ENCODE assay signal across 11 cellular contexts in the genomic region with DNA sequence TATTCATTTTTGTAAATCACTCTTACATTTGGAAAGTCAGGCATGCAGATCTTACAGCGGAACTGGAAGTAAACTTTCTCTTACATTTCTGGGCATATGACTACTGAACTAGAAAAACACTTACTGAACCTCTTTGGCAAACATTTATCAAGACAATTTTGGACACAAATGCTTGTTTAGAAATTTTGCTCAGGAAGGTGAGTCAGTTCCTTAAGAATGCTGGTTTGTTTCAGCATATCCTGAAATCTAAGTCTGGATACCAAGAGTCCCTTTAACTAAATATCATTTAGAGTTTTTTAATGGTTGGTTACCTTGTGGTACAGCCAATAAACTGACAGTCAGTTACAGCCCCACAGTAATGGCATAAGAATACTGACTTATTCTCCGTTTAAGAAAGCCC. TPM values are rescaled to one million over a fixed set of nuclear protein-coding genes. Genes with fewer than 3 reads are reported as not detected.
A peak's percentile ranks its signal among the peaks of the same experiment; 100 is the strongest.
DNase-seq lines count a peak whose midpoint lies in the region; ATAC-seq and TF ChIP-seq lines count a peak whose summit lies in the region.
"Had no signal": no experiment of that assay in that cellular context is flagged by ENCODE, and none has a peak within 500 bp of the region (broad histone marks: within the 10 kb centered on the region; RNA-seq: fewer than 3 reads in every experiment).

No MANE protein-coding gene starts in this region.

- DNase-seq in BJ (ENCODE audit: low read depth) = peak; percentile 53
- no peak for DNase-seq in RWPE2 (ENCODE audit: low spot score)
- DNase-seq in fibroblast of villous mesenchyme (ENCODE audit: low read depth) = peak; percentile 62
- peak; percentile 96 for DNase-seq in renal cortical epithelial cell (ENCODE audit: low read depth)
- DNase-seq in natural killer cell treated with Interleukin-12 subunit alpha and Interleukin-12 subunit beta and Interleukin-15 and Interleukin-18, amount 100 ng/mL, for 72 hours (ENCODE audit: low spot score) = no peak
- no peak for DNase-seq in activated naive CD8-positive, alpha-beta T cell treated with anti-CD3 and anti-CD28 coated beads for 36 hours
- DNase-seq in NCI-H82 treated with DMSO at 0.1 percent for 48 hours (lab: John Stamatoyannopoulos, UW; ENCODE audit: unreplicated experiment) = no peak
- DNase-seq in activated T-helper 2 cell treated with anti-CD3 and anti-CD28 coated beads, Interferon-gamma antibody, Interleukin-2, Interleukin-4, amounts not matched to agents 10 μg/mL and 5 μg/mL and 100 μg/mL, durations not matched to agents 14 hours and 24 hours and 36 hours (ENCODE audit: low spot score) = no peak
- DNase-seq: CD8-positive, alpha-beta memory T cell; NCI-H1105; T-helper 17 cell had no signal

- H3K9me3 Mint-ChIP-seq in natural killer cell treated with Interleukin-12 subunit alpha and Interleukin-12 subunit beta and Interleukin-15 and Interleukin-18, amount 100 ng/mL, for 72 hours = no peaks in the 10 kb centered on the region
- no peaks in the 10 kb centered on the region for H3K9me3 Mint-ChIP-seq in activated naive CD8-positive, alpha-beta T cell treated with anti-CD3 and anti-CD28 coated beads for 36 hours
- no peaks in the 10 kb centered on the region for H3K9me3 Mint-ChIP-seq in activated T-helper 2 cell treated with anti-CD3 and anti-CD28 coated beads, Interferon-gamma antibody, Interleukin-2, Interleukin-4, amounts not matched to agents 10 μg/mL and 5 μg/mL and 100 μg/mL, durations not matched to agents 14 hours and 24 hours and 36 hours
- H3K9me3 Mint-ChIP-seq: CD8-positive, alpha-beta memory T cell had no signal

- no peaks in the 10 kb centered on the region for H3K27me3 Mint-ChIP-seq in natural killer cell treated with Interleukin-12 subunit alpha and Interleukin-12 subunit beta and Interleukin-15 and Interleukin-18, amount 100 ng/mL, for 72 hours
- H3K27me3 Mint-ChIP-seq in activated naive CD8-positive, alpha-beta T cell treated with anti-CD3 and anti-CD28 coated beads for 36 hours = no peaks in the 10 kb centered on the region
- H3K27me3 Mint-ChIP-seq in activated T-helper 2 cell treated with anti-CD3 and anti-CD28 coated beads, Interferon-gamma antibody, Interleukin-2, Interleukin-4, amounts not matched to agents 10 μg/mL and 5 μg/mL and 100 μg/mL, durations not matched to agents 14 hours and 24 hours and 36 hours (ENCODE audit: low read depth) = no peaks in the 10 kb centered on the region
- H3K27me3 Mint-ChIP-seq: CD8-positive, alpha-beta memory T cell; T-helper 17 cell had no signal

- intact Hi-C loops in activated T-helper 2 cell treated with anti-CD3 and anti-CD28 coated beads, Interferon-gamma antibody, Interleukin-2, Interleukin-4, amounts not matched to agents 10 μg/mL and 5 μg/mL and 100 μg/mL, durations not matched to agents 14 hours and 24 hours and 36 hours (cut with micrococcal nuclease) = no loop called here

- no peaks in the 10 kb centered on the region for H3K9me3 ChIP-seq in RWPE2 (ENCODE audit: severe bottlenecking)

- H3K36me3 ChIP-seq in BJ (ENCODE audit: control insufficient read depth, insufficient read depth, low read length) (no peaks in the 10 kb centered on the region), RWPE2 (ENCODE audit: low read depth) (no peaks in the 10 kb centered on the region)

- H3K27me3 ChIP-seq in BJ (ENCODE audit: control insufficient read depth, insufficient read depth, low read length) = no peaks in the 10 kb centered on the region
- H3K27me3 ChIP-seq in RWPE2 (ENCODE audit: insufficient read depth, poor library complexity, severe bottlenecking) = no peaks in the 10 kb centered on the region

- no peaks in the 10 kb centered on the region for H3K36me3 Mint-ChIP-seq in natural killer cell treated with Interleukin-12 subunit alpha and Interleukin-12 subunit beta and Interleukin-15 and Interleukin-18, amount 100 ng/mL, for 72 hours
- peaks cover 9% of the 10 kb centered on the region for H3K36me3 Mint-ChIP-seq in activated naive CD8-positive, alpha-beta T cell treated with anti-CD3 and anti-CD28 coated beads for 36 hours
- no peaks in the 10 kb centered on the region for H3K36me3 Mint-ChIP-seq in activated T-helper 2 cell treated with anti-CD3 and anti-CD28 coated beads, Interferon-gamma antibody, Interleukin-2, Interleukin-4, amounts not matched to agents 10 μg/mL and 5 μg/mL and 100 μg/mL, durations not matched to agents 14 hours and 24 hours and 36 hours (ENCODE audit: low read depth)

- H3K4me3 Mint-ChIP-seq in natural killer cell treated with Interleukin-12 subunit alpha and Interleukin-12 subunit beta and Interleukin-15 and Interleukin-18, amount 100 ng/mL, for 72 hours = no peak overlapping the region
- H3K4me3 Mint-ChIP-seq in activated naive CD8-positive, alpha-beta T cell treated with anti-CD3 and anti-CD28 coated beads for 36 hours = no peak overlapping the region
- H3K4me3 Mint-ChIP-seq in activated T-helper 2 cell treated with anti-CD3 and anti-CD28 coated beads, Interferon-gamma antibody, Interleukin-2, Interleukin-4, amounts not matched to agents 10 μg/mL and 5 μg/mL and 100 μg/mL, durations not matched to agents 14 hours and 24 hours and 36 hours (ENCODE audit: low read depth) = no peak overlapping the region
- H3K4me3 Mint-ChIP-seq: CD8-positive, alpha-beta memory T cell; T-helper 17 cell had no signal

- no peak overlapping the region for H3K27ac Mint-ChIP-seq in natural killer cell treated with Interleukin-12 subunit alpha and Interleukin-12 subunit beta and Interleukin-15 and Interleukin-18, amount 100 ng/mL, for 72 hours
- H3K27ac Mint-ChIP-seq in activated naive CD8-positive, alpha-beta T cell treated with anti-CD3 and anti-CD28 coated beads for 36 hours = no peak overlapping the region
- H3K27ac Mint-ChIP-seq in activated T-helper 2 cell treated with anti-CD3 and anti-CD28 coated beads, Interferon-gamma antibody, Interleukin-2, Interleukin-4, amounts not matched to agents 10 μg/mL and 5 μg/mL and 100 μg/mL, durations not matched to agents 14 hours and 24 hours and 36 hours = no peak overlapping the region
- H3K27ac Mint-ChIP-seq: T-helper 17 cell had no signal

- no peaks in the 10 kb centered on the region for H3K4me1 Mint-ChIP-seq in natural killer cell treated with Interleukin-12 subunit alpha and Interleukin-12 subunit beta and Interleukin-15 and Interleukin-18, amount 100 ng/mL, for 72 hours (ENCODE audit: low read depth in 2 of 2)
- no peaks in the 10 kb centered on the region for H3K4me1 Mint-ChIP-seq in activated naive CD8-positive, alpha-beta T cell treated with anti-CD3 and anti-CD28 coated beads for 36 hours
- H3K4me1 Mint-ChIP-seq in activated T-helper 2 cell treated with anti-CD3 and anti-CD28 coated beads, Interferon-gamma antibody, Interleukin-2, Interleukin-4, amounts not matched to agents 10 μg/mL and 5 μg/mL and 100 μg/mL, durations not matched to agents 14 hours and 24 hours and 36 hours (ENCODE audit: low read depth) = no peaks in the 10 kb centered on the region
- H3K4me1 Mint-ChIP-seq: CD8-positive, alpha-beta memory T cell; T-helper 17 cell had no signal

- POLR2A ChIA-PET in BJ (lab: Charles Lee) = no interaction called here

- H3K4me1 ChIP-seq in RWPE2 (ENCODE audit: insufficient read depth, poor library complexity, severe bottlenecking) = peaks cover 18% of the 10 kb centered on the region

- ATAC-seq in RWPE2 (ENCODE audit: low read depth) = peak; percentile 90
- ATAC-seq in natural killer cell treated with Interleukin-12 subunit alpha and Interleukin-12 subunit beta and Interleukin-15 and Interleukin-18, amount 100 ng/mL, for 72 hours = no peak
- ATAC-seq: T-helper 17 cell had no signal

- CTCF ChIA-PET in BJ (lab: Yijun Ruan, JAX) = no interaction called here

- no peak overlapping the region for H3K4me3 ChIP-seq in BJ (ENCODE audit: low read depth, low read length)
- H3K4me3 ChIP-seq in RWPE2 (ENCODE audit: severe bottlenecking) = no peak overlapping the region
- H3K4me3 ChIP-seq in fibroblast of villous mesenchyme (ENCODE audit: low read depth, low read length) = no peak overlapping the region

- TF ChIP-seq CTCF in BJ (IDR thresholded peaks at IDR 0.05; ENCODE audit: insufficient read depth, low read depth, low read length) = no peak
- TF ChIP-seq CTCF in RWPE2 (IDR thresholded peaks at IDR 0.05; ENCODE audit: poor library complexity, severe bottlenecking) = no peak
- no peak for TF ChIP-seq CTCF in fibroblast of villous mesenchyme (IDR thresholded peaks at IDR 0.05; ENCODE audit: insufficient read depth, low read depth, low read length)

- peak overlapping the region; percentile 70 for H3K27ac ChIP-seq in RWPE2 (ENCODE audit: poor library complexity, severe bottlenecking)

RNA-seq across cellular contexts. Expression of gene SHISA3, which starts 15.0 kb away (rescaled TPM):
- 0.07 TPM in 1 of 2 replicates, not detected in the other for polyA plus RNA-seq in BJ (2011; rRNA removed)
- not detected in 2 replicates for polyA minus RNA-seq in BJ (2011; rRNA and poly(A)+ RNA removed)
- not detected in 2 replicates for total RNA-seq in fibroblast of villous mesenchyme
- 0.17 and 0.20 TPM in 2 replicates for total RNA-seq in renal cortical epithelial cell
- total RNA-seq in natural killer cell treated with Interleukin-12 subunit alpha and Interleukin-12 subunit beta and Interleukin-15 and Interleukin-18, amount 100 ng/mL, for 72 hours = under 1 TPM in 1 of 2 donors, not detected in 1; 0.14 TPM
- under 1 TPM; 0.21 to 0.32 TPM for total RNA-seq in activated naive CD8-positive, alpha-beta T cell treated with anti-CD3 and anti-CD28 coated beads for 36 hours
- total RNA-seq in activated T-helper 2 cell treated with anti-CD3 and anti-CD28 coated beads, Interferon-gamma antibody, Interleukin-2, Interleukin-4, amounts not matched to agents 10 μg/mL and 5 μg/mL and 100 μg/mL, durations not matched to agents 14 hours and 24 hours and 36 hours = 0.80 and 1.2 TPM in 2 replicates
- total RNA-seq: T-helper 17 cell had no signal
- polyA plus RNA-seq: CD8-positive, alpha-beta memory T cell had no signal

Comparison
In these comparisons a context has a peak if more than half of its experiments do, and no peak if none do; other contexts are left out.
1. DNase-seq: peak in BJ (single experiment), fibroblast of villous mesenchyme (single experiment) and renal cortical epithelial cell (single experiment); none in RWPE2 (single experiment), natural killer cell treated with Interleukin-12 subunit alpha and Interleukin-12 subunit beta and Interleukin-15 and Interleukin-18, amount 100 ng/mL, for 72 hours (single experiment), activated naive CD8-positive, alpha-beta T cell treated with anti-CD3 and anti-CD28 coated beads for 36 hours (single experiment), NCI-H82 treated with DMSO at 0.1 percent for 48 hours (single experiment) and activated T-helper 2 cell treated with anti-CD3 and anti-CD28 coated beads, Interferon-gamma antibody, Interleukin-2, Interleukin-4, amounts not matched to agents 10 μg/mL and 5 μg/mL and 100 μg/mL, durations not matched to agents 14 hours and 24 hours and 36 hours (single experiment).